In genomic region chr2:69741281-69742169, GRCh38 we compare ENCODE assay signal across 1 cellular context.
A peak's percentile ranks its signal among the peaks of the same experiment; 100 is the strongest.
TF ChIP-seq lines count a peak whose summit lies in the region.

ANXA4 (plus strand) TSS chr2:69742134; CDS start chr2:69781566, 39,432 bp downstream.

TF ChIP-seq in GM12878, 131 proteins besides CTCF, POLR2A, EP300 and RAD21 (continued from another document):
- TF ChIP-seq REST (IDR thresholded peaks at IDR 0.05; ENCODE audit: low read depth, low read length) (no peak), ZBTB40 (IDR thresholded peaks at IDR 0.05; ENCODE audit: borderline replicate concordance) (no peak), ATF3 (IDR thresholded peaks at IDR 0.05; ENCODE audit: borderline replicate concordance, extremely low read depth, low read depth, low read length) (no peak), SMC3 (IDR thresholded peaks at IDR 0.05; ENCODE audit: borderline replicate concordance, low read length) (peak; percentile 4; the same call in 1 of the 2 replicates), EGR1 (IDR thresholded peaks at IDR 0.05; ENCODE audit: borderline replicate concordance in 1 of 2, low read depth in 2 of 2, low read length in 2 of 2) (no peak), POLR2AphosphoS5 (IDR thresholded peaks at IDR 0.05; ENCODE audit: low read length) (peak; percentile 59; the same call in 1 of the 2 replicates), STAT3 (IDR thresholded peaks at IDR 0.05; ENCODE audit: low read depth, low read length) (no peak), FOXK2 (IDR thresholded peaks at IDR 0.05) (no peak), CBX5 (IDR thresholded peaks at IDR 0.05; ENCODE audit: low read depth) (no peak)
